In genomic region chr17:70936724-70937123, GRCh38 we compare ENCODE assay signal across 28 cellular contexts.
"Had no signal": no experiment of that assay in that cellular context is flagged by ENCODE, and none has a peak within 500 bp of the region (broad histone marks: within the 10 kb centered on the region; RNA-seq: fewer than 3 reads in every experiment).

No MANE protein-coding gene starts in this region.

- FAIRE-seq: colon, endometrium, endothelial cell of umbilical vein, frontal cortex had no signal

- H3K27ac ChIP-seq: colonic mucosa, coronary artery, dorsolateral prefrontal cortex, epithelial cell of prostate, esophagus muscularis mucosa, esophagus squamous epithelium, foreskin keratinocyte, gastrocnemius medialis, gastroesophageal sphincter, heart left ventricle, heart right ventricle had no signal

- H3K4me1 ChIP-seq: colonic mucosa, esophagus muscularis mucosa, esophagus squamous epithelium, foreskin keratinocyte, gastrocnemius medialis, gastroesophageal sphincter, heart left ventricle, heart right ventricle had no signal

- H3K36me3 ChIP-seq: colonic mucosa, esophagus muscularis mucosa, esophagus squamous epithelium, gastrocnemius medialis, gastroesophageal sphincter, heart left ventricle, heart right ventricle had no signal

- ATAC-seq: effector memory CD8-positive, alpha-beta T cell; esophagus mucosa; foreskin keratinocyte; gastrocnemius medialis; gastroesophageal sphincter; heart left ventricle; heart right ventricle had no signal

- H3K27me3 ChIP-seq: colonic mucosa, dorsolateral prefrontal cortex, esophagus muscularis mucosa, esophagus squamous epithelium, foreskin keratinocyte, gastrocnemius medialis, gastroesophageal sphincter, heart left ventricle, heart right ventricle had no signal

- H3K4me3 ChIP-seq: colonic mucosa, coronary artery, dorsolateral prefrontal cortex, esophagus muscularis mucosa, esophagus squamous epithelium, gastrocnemius medialis, gastroesophageal sphincter, heart left ventricle, heart right ventricle had no signal

- DNase-seq: colonic mucosa; cortex of kidney; dermis blood vessel endothelial cell; dorsolateral prefrontal cortex; effector CD4-positive, alpha-beta T cell; effector CD8-positive, alpha-beta T cell; effector memory CD4-positive, alpha-beta T cell; effector memory CD8-positive, alpha-beta T cell; endodermal cell; erythroblast; esophagus squamous epithelium; foreskin fibroblast; foreskin keratinocyte; foreskin melanocyte; gastrocnemius medialis; glutamatergic neuron; head of caudate nucleus; heart left ventricle; heart right ventricle had no signal

- H3K9me3 ChIP-seq: colonic mucosa, esophagus muscularis mucosa, esophagus squamous epithelium, gastrocnemius medialis, gastroesophageal sphincter, heart left ventricle had no signal
